In the genomic region with DNA sequence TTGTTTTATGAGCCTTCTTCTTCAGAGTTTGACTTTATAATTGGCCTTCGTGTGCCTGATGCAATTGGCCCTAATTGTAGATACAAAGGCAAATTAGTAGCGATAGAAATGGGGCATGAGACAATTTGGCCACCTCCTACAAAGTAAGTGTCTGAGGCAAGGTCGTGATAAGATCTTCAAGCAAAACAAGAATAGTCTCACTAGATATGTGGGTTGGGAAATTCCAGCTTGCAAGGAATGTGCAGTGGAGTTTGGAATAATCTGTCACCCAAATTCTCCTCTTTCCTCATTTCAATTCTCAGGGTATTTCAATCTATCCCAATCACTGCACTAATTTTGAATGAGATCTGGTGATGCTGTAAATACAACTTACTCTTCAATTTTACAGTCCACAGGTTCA, we compare ENCODE assay signal across 28 cellular contexts. TPM values are rescaled to one million over a fixed set of nuclear protein-coding genes. Genes with fewer than 3 reads are reported as not detected.
DNase-seq lines count a peak whose midpoint lies in the region; ATAC-seq and TF ChIP-seq lines count a peak whose summit lies in the region.
"Had no signal": no experiment of that assay in that cellular context is flagged by ENCODE, and none has a peak within 500 bp of the region (broad histone marks: within the 10 kb centered on the region; RNA-seq: fewer than 3 reads in every experiment).

No MANE protein-coding gene starts in this region.

- CTCF ChIA-PET in mammary epithelial cell (lab: Charles Lee; ENCODE audit: low non-redundant PET) = no interaction called here
- CTCF ChIA-PET in MCF 10A (lab: Yijun Ruan, JAX) = interaction anchor here (0.5 kb wide), 1 partner anchor 1996 kb away, joined by 3 read pairs; no protein-coding TSS in a partner anchor

- no peak overlapping the region for H2AFZ ChIP-seq in mammary epithelial cell (ENCODE audit: low read depth, low read length)
- H2AFZ ChIP-seq: PC-9 had no signal

- H3K9me3 ChIP-seq in mammary epithelial cell (replicated peaks; ENCODE audit: insufficient read depth, low read length) (no peaks in the 10 kb centered on the region), adipocyte (ENCODE audit: control insufficient read depth, low read length) (no peaks in the 10 kb centered on the region), thyroid gland (no peaks in the 10 kb centered on the region)
- H3K9me3 ChIP-seq: MG63, SJCRH30 had no signal

- H3K36me3 Mint-ChIP-seq in MCF 10A (ENCODE audit: insufficient read depth, unreplicated experiment) = no peaks in the 10 kb centered on the region
- H3K36me3 Mint-ChIP-seq: CD4-positive, alpha-beta memory T cell had no signal

- intact Hi-C loops in mammary epithelial cell (cut with micrococcal nuclease) (no loop called here), MCF 10A (cut with micrococcal nuclease) (no loop called here), cardiac septum (cut with DNase I) (no loop called here), thyroid gland (cut with DNase I) (no loop called here)

- TF ChIP-seq POLR2A in thyroid gland (IDR thresholded peaks at IDR 0.05) = no peak

- no TSS peak for BruUV-seq in mammary epithelial cell (replicated peaks; lab: Mats Ljungman, UMichigan)
- BruUV-seq in MCF 10A (replicated peaks; lab: Mats Ljungman, UMichigan) = no TSS peak

- H3K4me1 ChIP-seq in mammary epithelial cell (ENCODE audit: insufficient read depth, low read length) = peaks cover 9% of the 10 kb centered on the region
- H3K4me1 ChIP-seq in adipocyte (ENCODE audit: control insufficient read depth, insufficient read depth, low read length) = peaks cover 6% of the 10 kb centered on the region
- H3K4me1 ChIP-seq in thyroid gland = no peaks in the 10 kb centered on the region

- H3K4me3 ChIP-seq in mammary epithelial cell (replicated peaks in 1 of 3; ENCODE audit: insufficient read depth in 1 of 3, low read depth in 2 of 3, low read length in 3 of 3) (no peak overlapping the region), adipocyte (ENCODE audit: low read length) (no peak overlapping the region), fibroblast of villous mesenchyme (ENCODE audit: low read depth, low read length) (no peak overlapping the region), thyroid gland (replicated peaks in 1 of 3) (no peak overlapping the region)
- H3K4me3 ChIP-seq: MG63, PC-9, SJCRH30 had no signal

- no peaks in the 10 kb centered on the region for H4K20me1 ChIP-seq in mammary epithelial cell (ENCODE audit: insufficient read depth, low read length)

- H3K27me3 ChIP-seq in mammary epithelial cell (ENCODE audit: insufficient read depth, low read length) = no peaks in the 10 kb centered on the region
- H3K27me3 ChIP-seq in adipocyte (replicated peaks; ENCODE audit: control insufficient read depth, insufficient read depth, low read length) = no peaks in the 10 kb centered on the region
- no peaks in the 10 kb centered on the region for H3K27me3 ChIP-seq in thyroid gland
- H3K27me3 ChIP-seq: MG63, SJCRH30 had no signal

- H3K4me1 Mint-ChIP-seq in MCF 10A (ENCODE audit: insufficient read depth, unreplicated experiment) = peaks cover 5% of the 10 kb centered on the region
- H3K4me1 Mint-ChIP-seq: CD4-positive, alpha-beta memory T cell had no signal

- in situ Hi-C loops in mammary epithelial cell (cut with MboI; ENCODE audit: low sequenced_read_pairs in 2 of 2) = no loop called here

- H3K27me3 Mint-ChIP-seq in MCF 10A (ENCODE audit: insufficient read depth, unreplicated experiment) = no peaks in the 10 kb centered on the region

- TF ChIP-seq CTCF in mammary epithelial cell (conservative IDR thresholded peaks at IDR 0.05 in 1 of 2, IDR thresholded peaks at IDR 0.05 in 1 of 2; ENCODE audit: extremely low read depth in 1 of 2, insufficient read depth in 1 of 2, low read depth in 1 of 2, low read length in 2 of 2) = no peak
- TF ChIP-seq CTCF in MCF 10A (IDR thresholded peaks at IDR 0.05; ENCODE audit: unreplicated experiment) = no peak
- TF ChIP-seq CTCF in fibroblast of villous mesenchyme (IDR thresholded peaks at IDR 0.05; ENCODE audit: insufficient read depth, low read depth, low read length) = no peak
- TF ChIP-seq CTCF in thyroid gland (IDR thresholded peaks at IDR 0.05) = no peak

- POLR2A ChIA-PET in MCF 10A (lab: Yijun Ruan, JAX) = no interaction called here

- H3K9ac ChIP-seq in mammary epithelial cell (ENCODE audit: insufficient read depth, low read length) = no peak overlapping the region
- H3K9ac ChIP-seq in adipocyte (ENCODE audit: low read length) = no peak overlapping the region

- no peak overlapping the region for H3K4me2 ChIP-seq in mammary epithelial cell (ENCODE audit: insufficient read depth, low read depth, low read length)
- H3K4me2 ChIP-seq: PC-9 had no signal

- H3K4me3 Mint-ChIP-seq in MCF 10A (ENCODE audit: unreplicated experiment) = no peak overlapping the region
- H3K4me3 Mint-ChIP-seq: CD4-positive, alpha-beta memory T cell had no signal

- no peak overlapping the region for H3K27ac ChIP-seq in mammary epithelial cell (ENCODE audit: insufficient read depth, low read depth, low read length)
- no peak overlapping the region for H3K27ac ChIP-seq in thyroid gland
- H3K27ac ChIP-seq: PC-9, SJCRH30 had no signal

- WGBS in mammary epithelial cell (ENCODE audit: low coverage, missing lambda C conversion rate) = 5% methylated on average over 3 of the region's 3 CpGs
- 60 to 65% methylated on average over 3 of the region's 3 CpGs for WGBS in thyroid gland, 2 donors

- no peak overlapping the region for H3K27ac Mint-ChIP-seq in MCF 10A (ENCODE audit: low read depth, unreplicated experiment)
- H3K27ac Mint-ChIP-seq: CD4-positive, alpha-beta memory T cell had no signal

- ATAC-seq in HG03460 (IDR thresholded peaks at IDR 0.05; ENCODE audit: unreplicated experiment) = no peak
- ATAC-seq: HepG2, Right ventricle myocardium inferior, SK-N-SH treated with all-trans-retinoic acid at 6 μM for 48 hours had no signal

- H3K9me3 Mint-ChIP-seq in MCF 10A (ENCODE audit: unreplicated experiment) = no peaks in the 10 kb centered on the region
- H3K9me3 Mint-ChIP-seq: CD4-positive, alpha-beta memory T cell had no signal

- dilution Hi-C loops in mammary epithelial cell (cut with HindIII; ENCODE audit: low sequenced_read_pairs) = no loop called here

- H3K36me3 ChIP-seq in mammary epithelial cell (ENCODE audit: insufficient read depth, low read length) = no peaks in the 10 kb centered on the region
- no peaks in the 10 kb centered on the region for H3K36me3 ChIP-seq in adipocyte (ENCODE audit: control insufficient read depth, insufficient read depth, low read length, severe bottlenecking)
- H3K36me3 ChIP-seq in thyroid gland = no peaks in the 10 kb centered on the region
- H3K36me3 ChIP-seq: MG63, SJCRH30 had no signal

- DNase-seq in mammary epithelial cell = peak; percentile 30
- no peak for DNase-seq in MCF 10A (ENCODE audit: unreplicated experiment)
- DNase-seq in adipocyte (ENCODE audit: low read depth) = peak; percentile 54
- DNase-seq in fibroblast of villous mesenchyme (ENCODE audit: low read depth) = peak; percentile 34
- no peak for DNase-seq in cardiac septum (ENCODE audit: low spot score)
- DNase-seq in thyroid gland = no peak
- DNase-seq in stimulated activated naive CD4-positive, alpha-beta T cell treated with Interleukin-2 at 50 U/mL for 16 hours (lab: John Stamatoyannopoulos, UW) = no peak
- DNase-seq: 8988T; C1 segment of cervical spinal cord; CD4-positive, alpha-beta memory T cell; COR-L47; DMS 273 treated with DMSO at 0.1 percent for 48 hours; DMS79; H7; Kasumi-1; MG63; NCI-H1105 treated with DMSO at 0.1 percent for 48 hours; NCI-H2029; NCI-H446; NCI-H524 treated with DMSO at 0.1 percent for 48 hours; NCI-H82; NK-92 treated with Interleukin-12 subunit alpha and Interleukin-12 subunit beta, amount 100 ng/mL, for 24 hours; PC-9; SJCRH30 had no signal

- H3K79me2 ChIP-seq in mammary epithelial cell (ENCODE audit: insufficient read depth, low read length) = no peaks in the 10 kb centered on the region

RNA-seq across cellular contexts. Expression of a gene that starts 11.4 kb away (rescaled TPM):
- 10 to 100 TPM; 30.8 to 35.8 TPM for total RNA-seq in mammary epithelial cell
- 22.8 TPM for polyA plus RNA-seq in mammary epithelial cell
- 10.3 TPM for polyA minus RNA-seq in mammary epithelial cell
- total RNA-seq in MCF 10A (2022) = 79.0 and 80.2 TPM in 2 replicates
- 37.4 and 51.8 TPM in 2 replicates for total RNA-seq in fibroblast of villous mesenchyme
- 35.3 TPM for total RNA-seq in cardiac septum
- total RNA-seq in thyroid gland = 10 to 100 TPM; 32.0 to 43.7 (median 36.5) TPM

Comparison
In these comparisons a context has a peak if more than half of its experiments do, and no peak if none do; other contexts are left out.
1. DNase-seq: peak in mammary epithelial cell (single experiment), adipocyte (single experiment) and fibroblast of villous mesenchyme (single experiment); none in MCF 10A (single experiment), cardiac septum (single experiment), thyroid gland (0 of 2) and stimulated activated naive CD4-positive, alpha-beta T cell treated with Interleukin-2 at 50 U/mL for 16 hours (single experiment).